ENCODE assay signal across 1 cellular context in the genomic region with DNA sequence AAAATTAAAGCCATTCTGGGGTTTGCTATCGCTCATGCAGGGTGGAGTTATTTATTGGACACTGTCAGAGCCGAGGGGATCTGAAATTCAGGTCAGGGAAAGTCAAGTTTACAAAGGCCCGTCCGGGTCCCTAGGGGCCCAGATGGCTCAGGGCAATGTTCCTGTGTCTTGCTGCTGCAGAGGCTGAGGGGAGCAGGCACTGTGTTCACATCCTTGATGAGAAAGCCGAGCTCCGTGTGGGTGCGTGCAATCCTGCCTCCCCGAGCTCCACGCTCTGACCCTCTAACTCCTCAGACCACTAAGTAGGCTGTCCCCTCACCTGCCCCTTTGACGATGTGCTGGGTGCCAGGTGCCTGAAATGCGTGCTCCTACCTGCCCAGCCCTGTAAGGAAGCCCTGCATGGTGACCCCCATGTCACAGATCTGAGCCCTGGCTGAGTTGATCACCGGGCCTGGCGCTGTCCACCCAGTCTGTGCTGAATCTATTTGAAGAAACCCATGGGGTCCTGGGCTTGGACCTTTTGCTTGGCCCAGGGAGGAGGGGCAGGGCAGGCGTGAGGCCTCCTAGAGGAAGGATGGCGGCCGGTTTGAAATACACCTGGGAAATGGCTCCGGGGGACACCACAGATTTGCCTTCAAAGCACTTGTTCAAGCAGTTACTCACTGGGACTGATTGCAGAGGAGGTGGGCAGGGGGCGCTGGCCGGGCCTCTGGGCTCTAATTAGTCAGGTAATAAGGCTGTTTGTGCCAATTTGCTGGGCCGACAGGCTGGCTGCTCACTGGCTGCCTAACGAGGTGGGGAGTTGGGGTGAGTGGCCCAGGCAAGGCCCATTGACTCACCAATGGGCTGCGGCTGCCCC.
TF ChIP-seq lines count a peak whose summit lies in the region.

No MANE protein-coding gene starts in this region.

TF ChIP-seq in H1, 55 proteins besides CTCF, POLR2A, EP300 and RAD21:
- TF ChIP-seq JUND (IDR thresholded peaks at IDR 0.05; ENCODE audit: low read length), result no peak
- TF ChIP-seq TEAD4 (IDR thresholded peaks at IDR 0.05; ENCODE audit: low read depth, low read length), result no peak
- TF ChIP-seq FOSL1 (IDR thresholded peaks at IDR 0.05; ENCODE audit: insufficient read depth, low read depth, low read length), result no peak
- no peak for TF ChIP-seq GABPA (IDR thresholded peaks at IDR 0.05; ENCODE audit: borderline replicate concordance, insufficient read depth, low read length)
- TF ChIP-seq SP1 (IDR thresholded peaks at IDR 0.05; ENCODE audit: low read depth, low read length), result no peak
- no peak for TF ChIP-seq SIRT6 (IDR thresholded peaks at IDR 0.05; ENCODE audit: low read length)
- no peak for TF ChIP-seq BRCA1 (IDR thresholded peaks at IDR 0.05; ENCODE audit: low read depth, low read length)
- no peak for TF ChIP-seq SAP30 (IDR thresholded peaks at IDR 0.05; ENCODE audit: insufficient read depth, insufficient replicate concordance, low read length)
- no peak for TF ChIP-seq CHD1 (IDR thresholded peaks at IDR 0.05; ENCODE audit: low read depth, low read length)
- TF ChIP-seq, protein P1, sequence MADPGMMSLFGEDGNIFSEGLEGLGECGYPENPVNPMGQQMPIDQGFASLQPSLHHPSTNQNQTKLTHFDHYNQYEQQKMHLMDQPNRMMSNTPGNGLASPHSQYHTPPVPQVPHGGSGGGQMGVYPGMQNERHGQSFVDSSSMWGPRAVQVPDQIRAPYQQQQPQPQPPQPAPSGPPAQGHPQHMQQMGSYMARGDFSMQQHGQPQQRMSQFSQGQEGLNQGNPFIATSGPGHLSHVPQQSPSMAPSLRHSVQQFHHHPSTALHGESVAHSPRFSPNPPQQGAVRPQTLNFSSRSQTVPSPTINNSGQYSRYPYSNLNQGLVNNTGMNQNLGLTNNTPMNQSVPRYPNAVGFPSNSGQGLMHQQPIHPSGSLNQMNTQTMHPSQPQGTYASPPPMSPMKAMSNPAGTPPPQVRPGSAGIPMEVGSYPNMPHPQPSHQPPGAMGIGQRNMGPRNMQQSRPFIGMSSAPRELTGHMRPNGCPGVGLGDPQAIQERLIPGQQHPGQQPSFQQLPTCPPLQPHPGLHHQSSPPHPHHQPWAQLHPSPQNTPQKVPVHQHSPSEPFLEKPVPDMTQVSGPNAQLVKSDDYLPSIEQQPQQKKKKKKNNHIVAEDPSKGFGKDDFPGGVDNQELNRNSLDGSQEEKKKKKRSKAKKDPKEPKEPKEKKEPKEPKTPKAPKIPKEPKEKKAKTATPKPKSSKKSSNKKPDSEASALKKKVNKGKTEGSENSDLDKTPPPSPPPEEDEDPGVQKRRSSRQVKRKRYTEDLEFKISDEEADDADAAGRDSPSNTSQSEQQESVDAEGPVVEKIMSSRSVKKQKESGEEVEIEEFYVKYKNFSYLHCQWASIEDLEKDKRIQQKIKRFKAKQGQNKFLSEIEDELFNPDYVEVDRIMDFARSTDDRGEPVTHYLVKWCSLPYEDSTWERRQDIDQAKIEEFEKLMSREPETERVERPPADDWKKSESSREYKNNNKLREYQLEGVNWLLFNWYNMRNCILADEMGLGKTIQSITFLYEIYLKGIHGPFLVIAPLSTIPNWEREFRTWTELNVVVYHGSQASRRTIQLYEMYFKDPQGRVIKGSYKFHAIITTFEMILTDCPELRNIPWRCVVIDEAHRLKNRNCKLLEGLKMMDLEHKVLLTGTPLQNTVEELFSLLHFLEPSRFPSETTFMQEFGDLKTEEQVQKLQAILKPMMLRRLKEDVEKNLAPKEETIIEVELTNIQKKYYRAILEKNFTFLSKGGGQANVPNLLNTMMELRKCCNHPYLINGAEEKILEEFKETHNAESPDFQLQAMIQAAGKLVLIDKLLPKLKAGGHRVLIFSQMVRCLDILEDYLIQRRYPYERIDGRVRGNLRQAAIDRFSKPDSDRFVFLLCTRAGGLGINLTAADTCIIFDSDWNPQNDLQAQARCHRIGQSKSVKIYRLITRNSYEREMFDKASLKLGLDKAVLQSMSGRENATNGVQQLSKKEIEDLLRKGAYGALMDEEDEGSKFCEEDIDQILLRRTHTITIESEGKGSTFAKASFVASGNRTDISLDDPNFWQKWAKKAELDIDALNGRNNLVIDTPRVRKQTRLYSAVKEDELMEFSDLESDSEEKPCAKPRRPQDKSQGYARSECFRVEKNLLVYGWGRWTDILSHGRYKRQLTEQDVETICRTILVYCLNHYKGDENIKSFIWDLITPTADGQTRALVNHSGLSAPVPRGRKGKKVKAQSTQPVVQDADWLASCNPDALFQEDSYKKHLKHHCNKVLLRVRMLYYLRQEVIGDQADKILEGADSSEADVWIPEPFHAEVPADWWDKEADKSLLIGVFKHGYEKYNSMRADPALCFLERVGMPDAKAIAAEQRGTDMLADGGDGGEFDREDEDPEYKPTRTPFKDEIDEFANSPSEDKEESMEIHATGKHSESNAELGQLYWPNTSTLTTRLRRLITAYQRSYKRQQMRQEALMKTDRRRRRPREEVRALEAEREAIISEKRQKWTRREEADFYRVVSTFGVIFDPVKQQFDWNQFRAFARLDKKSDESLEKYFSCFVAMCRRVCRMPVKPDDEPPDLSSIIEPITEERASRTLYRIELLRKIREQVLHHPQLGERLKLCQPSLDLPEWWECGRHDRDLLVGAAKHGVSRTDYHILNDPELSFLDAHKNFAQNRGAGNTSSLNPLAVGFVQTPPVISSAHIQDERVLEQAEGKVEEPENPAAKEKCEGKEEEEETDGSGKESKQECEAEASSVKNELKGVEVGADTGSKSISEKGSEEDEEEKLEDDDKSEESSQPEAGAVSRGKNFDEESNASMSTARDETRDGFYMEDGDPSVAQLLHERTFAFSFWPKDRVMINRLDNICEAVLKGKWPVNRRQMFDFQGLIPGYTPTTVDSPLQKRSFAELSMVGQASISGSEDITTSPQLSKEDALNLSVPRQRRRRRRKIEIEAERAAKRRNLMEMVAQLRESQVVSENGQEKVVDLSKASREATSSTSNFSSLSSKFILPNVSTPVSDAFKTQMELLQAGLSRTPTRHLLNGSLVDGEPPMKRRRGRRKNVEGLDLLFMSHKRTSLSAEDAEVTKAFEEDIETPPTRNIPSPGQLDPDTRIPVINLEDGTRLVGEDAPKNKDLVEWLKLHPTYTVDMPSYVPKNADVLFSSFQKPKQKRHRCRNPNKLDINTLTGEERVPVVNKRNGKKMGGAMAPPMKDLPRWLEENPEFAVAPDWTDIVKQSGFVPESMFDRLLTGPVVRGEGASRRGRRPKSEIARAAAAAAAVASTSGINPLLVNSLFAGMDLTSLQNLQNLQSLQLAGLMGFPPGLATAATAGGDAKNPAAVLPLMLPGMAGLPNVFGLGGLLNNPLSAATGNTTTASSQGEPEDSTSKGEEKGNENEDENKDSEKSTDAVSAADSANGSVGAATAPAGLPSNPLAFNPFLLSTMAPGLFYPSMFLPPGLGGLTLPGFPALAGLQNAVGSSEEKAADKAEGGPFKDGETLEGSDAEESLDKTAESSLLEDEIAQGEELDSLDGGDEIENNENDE (IDR thresholded peaks at IDR 0.05; ENCODE audit: insufficient replicate concordance, low read length), result no peak
- TF ChIP-seq, protein P2, sequence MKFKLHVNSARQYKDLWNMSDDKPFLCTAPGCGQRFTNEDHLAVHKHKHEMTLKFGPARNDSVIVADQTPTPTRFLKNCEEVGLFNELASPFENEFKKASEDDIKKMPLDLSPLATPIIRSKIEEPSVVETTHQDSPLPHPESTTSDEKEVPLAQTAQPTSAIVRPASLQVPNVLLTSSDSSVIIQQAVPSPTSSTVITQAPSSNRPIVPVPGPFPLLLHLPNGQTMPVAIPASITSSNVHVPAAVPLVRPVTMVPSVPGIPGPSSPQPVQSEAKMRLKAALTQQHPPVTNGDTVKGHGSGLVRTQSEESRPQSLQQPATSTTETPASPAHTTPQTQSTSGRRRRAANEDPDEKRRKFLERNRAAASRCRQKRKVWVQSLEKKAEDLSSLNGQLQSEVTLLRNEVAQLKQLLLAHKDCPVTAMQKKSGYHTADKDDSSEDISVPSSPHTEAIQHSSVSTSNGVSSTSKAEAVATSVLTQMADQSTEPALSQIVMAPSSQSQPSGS (IDR thresholded peaks at IDR 0.05; ENCODE audit: low read length), result no peak
- TF ChIP-seq TCF12 (IDR thresholded peaks at IDR 0.05; ENCODE audit: low read depth, low read length), result no peak
- no peak for TF ChIP-seq HDAC2 (IDR thresholded peaks at IDR 0.05; ENCODE audit: borderline replicate concordance in 1 of 2, low read depth in 2 of 2, low read length in 2 of 2)
- no peak for TF ChIP-seq KDM1A (IDR thresholded peaks at IDR 0.05; ENCODE audit: borderline replicate concordance, low read length)
- TF ChIP-seq ASH2L (IDR thresholded peaks at IDR 0.05; ENCODE audit: low read length), result no peak
